19 cellular contexts compared by ENCODE assay signal in genomic region chr7:65800890-65801341, GRCh38.
DNase-seq lines count a peak whose midpoint lies in the region; ATAC-seq, FAIRE-seq and TF ChIP-seq lines count a peak whose summit lies in the region.
"Had no signal": no experiment of that assay in that cellular context is flagged by ENCODE, and none has a peak within 500 bp of the region (broad histone marks: within the 10 kb centered on the region; RNA-seq: fewer than 3 reads in every experiment).

No MANE protein-coding gene starts in this region.

- H3K27ac ChIP-seq in left lung: no peak overlapping the region
- H3K27ac ChIP-seq in small intestine (ENCODE audit: low read depth in 1 of 2, low read length in 1 of 2): no peak overlapping the region
- H3K27ac ChIP-seq: Peyer's patch had no signal

- no peak for FAIRE-seq in small intestine (lab: Jason Lieb, UNC)
- FAIRE-seq: A204.1, D721Med had no signal

- DNase-seq in NCI-H226 (peak; percentile 96), dermis blood vessel endothelial cell (peak; percentile 77), left lung (no peak), small intestine (peak; percentile 39)
- DNase-seq in stimulated activated CD4-positive, alpha-beta T cell treated with anti-CD3 and anti-CD28 coated beads, Interleukin-4, amount 100 ng/mL, for 24 hours: no peak
- DNase-seq: DMS53, GF-D8, H7, NCI-H1105, NCI-H2081, NCI-H2171, NCI-H446, NCI-H526, Peyer's patch had no signal

- H3K4me3 ChIP-seq in left lung: no peak overlapping the region
- H3K4me3 ChIP-seq in small intestine (ENCODE audit: low read depth in 1 of 2, low read length in 2 of 2): no peak overlapping the region
- H3K4me3 ChIP-seq: Peyer's patch had no signal

- no peaks in the 10 kb centered on the region for H3K4me1 ChIP-seq in left lung
- H3K4me1 ChIP-seq in small intestine (ENCODE audit: control insufficient read depth in 2 of 2, insufficient read depth in 1 of 2, low read depth in 1 of 2, low read length in 1 of 2): no peaks in the 10 kb centered on the region
- H3K4me1 ChIP-seq: Peyer's patch had no signal

- intact Hi-C loops in left lung (cut with DNase I): no loop called here

- no peak for TF ChIP-seq CTCF in left lung (IDR thresholded peaks at IDR 0.05)

- no peaks in the 10 kb centered on the region for H3K9me3 ChIP-seq in left lung
- H3K9me3 ChIP-seq in small intestine (ENCODE audit: control insufficient read depth, low read depth): no peaks in the 10 kb centered on the region
- H3K9me3 ChIP-seq: Peyer's patch had no signal

- H3K36me3 ChIP-seq in left lung (no peaks in the 10 kb centered on the region), small intestine (ENCODE audit: control insufficient read depth in 2 of 2, insufficient read depth in 2 of 2, low read length in 2 of 2) (no peaks in the 10 kb centered on the region)
- H3K36me3 ChIP-seq: Peyer's patch had no signal

- 63 to 69% (median 68%) methylated on average over 6 of the region's 6 CpGs for WGBS in small intestine, 3 donors

- H3K27me3 ChIP-seq in left lung (no peaks in the 10 kb centered on the region), small intestine (ENCODE audit: control insufficient read depth in 2 of 2, insufficient read depth in 2 of 2, low read length in 2 of 2) (no peaks in the 10 kb centered on the region)
- H3K27me3 ChIP-seq: Peyer's patch had no signal

- ATAC-seq in left lung (peak; percentile 67), HG03045 (IDR thresholded peaks at IDR 0.05; ENCODE audit: unreplicated experiment) (no peak), HG02884 (IDR thresholded peaks at IDR 0.05; ENCODE audit: unreplicated experiment) (no peak)
- ATAC-seq: SK-N-SH treated with all-trans-retinoic acid at 6 μM for 48 hours had no signal

Comparison
In these comparisons a context has a peak if more than half of its experiments do, and no peak if none do; other contexts are left out.
1. DNase-seq: peak in NCI-H226 (single experiment), dermis blood vessel endothelial cell (single experiment) and small intestine (single experiment); none in left lung (0 of 2) and stimulated activated CD4-positive, alpha-beta T cell treated with anti-CD3 and anti-CD28 coated beads, Interleukin-4, amount 100 ng/mL, for 24 hours (single experiment).